ENCODE assay signal across 29 cellular contexts in the genomic region with DNA sequence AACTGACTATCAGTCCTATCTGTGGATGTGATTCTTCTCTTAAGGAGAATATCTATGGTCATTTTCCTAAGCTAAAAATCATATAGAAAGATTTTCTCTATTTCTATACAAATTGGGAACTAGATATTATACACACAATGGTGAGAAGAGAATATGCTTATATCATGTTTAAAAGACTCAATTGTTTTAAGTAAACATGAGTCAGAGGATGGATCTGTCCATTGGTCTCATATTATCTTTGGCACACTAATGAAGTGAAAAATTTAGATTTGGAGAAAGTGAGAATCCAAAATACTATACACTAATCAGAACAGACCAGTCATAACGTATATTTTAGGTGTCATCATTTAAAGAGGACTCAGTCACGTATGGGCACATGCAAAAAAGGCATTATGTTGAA. TPM values are rescaled to one million over a fixed set of nuclear protein-coding genes. Genes with fewer than 3 reads are reported as not detected.
DNase-seq lines count a peak whose midpoint lies in the region; ATAC-seq, FAIRE-seq and TF ChIP-seq lines count a peak whose summit lies in the region.
"Had no signal": no experiment of that assay in that cellular context is flagged by ENCODE, and none has a peak within 500 bp of the region (broad histone marks: within the 10 kb centered on the region; RNA-seq: fewer than 3 reads in every experiment).

No MANE protein-coding gene starts in this region.

- no peaks in the 10 kb centered on the region for H3F3A ChIP-seq in PC-3 (ENCODE audit: low read length, unreplicated experiment)

- DNase-seq in PC-3 (no peak), WERI-Rb-1 (no peak), endothelial cell of umbilical vein (ENCODE audit: low read depth, low spot score) (peak; percentile 31), osteoblast (ENCODE audit: insufficient read length, low spot score, missing footprints) (no peak)
- DNase-seq: 8988T; ACHN; BE2C; C1 segment of cervical spinal cord; CD4-positive, alpha-beta memory T cell; CD4-positive, CD25-positive, alpha-beta regulatory T cell; CD8-positive, alpha-beta memory T cell; COR-L47; DMS 273 treated with DMSO at 0.1 percent for 48 hours; DMS153; DMS79; DND-41; EL; GDM1 had no signal

- no TSS peak for BruUV-seq in PC-3 (replicated peaks; lab: Mats Ljungman, UMichigan)
- no TSS peak for BruUV-seq in endothelial cell of umbilical vein (replicated peaks; lab: Mats Ljungman, UMichigan)

- H3K9me3 ChIP-seq in PC-3 (ENCODE audit: low read length): no peaks in the 10 kb centered on the region
- H3K9me3 ChIP-seq in WERI-Rb-1 (ENCODE audit: severe bottlenecking): no peaks in the 10 kb centered on the region
- no peaks in the 10 kb centered on the region for H3K9me3 ChIP-seq in endothelial cell of umbilical vein (replicated peaks; ENCODE audit: control insufficient read depth, insufficient read depth, low read length)
- H3K9me3 ChIP-seq in osteoblast (ENCODE audit: low read depth, low read length): no peaks in the 10 kb centered on the region
- H3K9me3 ChIP-seq: BE2C had no signal

- H3K27ac ChIP-seq in PC-3 (ENCODE audit: low read length) (no peak overlapping the region), WERI-Rb-1 (peak overlapping the region; percentile 4), endothelial cell of umbilical vein (ENCODE audit: insufficient read depth, low read depth, low read length) (no peak overlapping the region), osteoblast (ENCODE audit: low read depth, low read length) (no peak overlapping the region)
- H3K27ac ChIP-seq: BLaER1 had no signal

- FAIRE-seq in endothelial cell of umbilical vein (lab: Jason Lieb, UNC): peak; percentile 61
- FAIRE-seq: A204.1, GM12878, GM12892, GM18507 had no signal

- no peak for TF ChIP-seq POLR2A in endothelial cell of umbilical vein (IDR thresholded peaks at IDR 0.05; ENCODE audit: low read depth, low read length)

- H4K20me1 ChIP-seq in PC-3 (ENCODE audit: low read length) (no peaks in the 10 kb centered on the region), endothelial cell of umbilical vein (replicated peaks; ENCODE audit: control insufficient read depth, extremely low read depth, insufficient read depth, low read length) (no peaks in the 10 kb centered on the region), osteoblast (ENCODE audit: insufficient read depth, low read length) (no peaks in the 10 kb centered on the region)
- H4K20me1 ChIP-seq: BLaER1 had no signal

- H3K4me3 ChIP-seq in PC-3 (ENCODE audit: low read length): no peak overlapping the region
- H3K4me3 ChIP-seq in WERI-Rb-1 (ENCODE audit: low read depth, low read length): no peak overlapping the region
- H3K4me3 ChIP-seq in endothelial cell of umbilical vein (replicated peaks in 1 of 3; ENCODE audit: insufficient read depth in 1 of 3, low read depth in 1 of 3, low read length in 3 of 3): no peak overlapping the region
- H3K4me3 ChIP-seq in osteoblast (ENCODE audit: insufficient read depth, low read length): no peak overlapping the region
- H3K4me3 ChIP-seq: BLaER1, GM12878 had no signal

- H3K79me2 ChIP-seq in PC-3 (ENCODE audit: low read length) (no peaks in the 10 kb centered on the region), endothelial cell of umbilical vein (ENCODE audit: control insufficient read depth, insufficient read depth, low read length) (no peaks in the 10 kb centered on the region), osteoblast (ENCODE audit: insufficient read depth, low read length) (no peaks in the 10 kb centered on the region)

- ATAC-seq in PC-3 (peak; percentile 68), HG02759 (IDR thresholded peaks at IDR 0.05; ENCODE audit: unreplicated experiment) (no peak)
- ATAC-seq: GM12878 had no signal

- H2AFZ ChIP-seq in PC-3 (ENCODE audit: low read length): no peak overlapping the region
- no peak overlapping the region for H2AFZ ChIP-seq in endothelial cell of umbilical vein (ENCODE audit: low read depth, low read length)
- H2AFZ ChIP-seq in osteoblast (ENCODE audit: low read length): no peak overlapping the region

- H3K9ac ChIP-seq in PC-3 (ENCODE audit: low read length) (no peak overlapping the region), endothelial cell of umbilical vein (replicated peaks; ENCODE audit: extremely low read depth, insufficient read depth, low read length) (no peak overlapping the region)
- H3K9ac ChIP-seq: BLaER1 had no signal

- no peaks in the 10 kb centered on the region for H3K9me1 ChIP-seq in endothelial cell of umbilical vein (replicated peaks; ENCODE audit: control insufficient read depth, extremely low read depth, insufficient read depth, low read length)

- TF ChIP-seq CTCF in PC-3 (conservative IDR thresholded peaks at IDR 0.05; ENCODE audit: low read depth, low read length) (no peak), WERI-Rb-1 (IDR thresholded peaks at IDR 0.05; ENCODE audit: low read depth, low read length) (no peak), endothelial cell of umbilical vein (IDR thresholded peaks at IDR 0.05; ENCODE audit: extremely low read depth in 1 of 2, insufficient read depth in 1 of 2, low read depth in 1 of 2, low read length in 2 of 2) (no peak), osteoblast (IDR thresholded peaks at IDR 0.05; ENCODE audit: extremely low read depth, low read depth, low read length) (no peak)

- H3K27me3 ChIP-seq in PC-3 (ENCODE audit: low read length) (no peaks in the 10 kb centered on the region), WERI-Rb-1 (ENCODE audit: insufficient read depth, low read depth, severe bottlenecking) (no peaks in the 10 kb centered on the region), endothelial cell of umbilical vein (ENCODE audit: control insufficient read depth in 2 of 2, insufficient read depth in 2 of 2, low read length in 2 of 2) (no peaks in the 10 kb centered on the region), osteoblast (ENCODE audit: insufficient read depth, low read length) (no peaks in the 10 kb centered on the region)
- H3K27me3 ChIP-seq: BE2C, BLaER1 had no signal

- H3K9me2 ChIP-seq in PC-3 (replicated peaks; ENCODE audit: low read length): no peaks in the 10 kb centered on the region

- intact Hi-C loops in PC-3 (cut with micrococcal nuclease) (loop anchor here (2.0 kb wide), 1 partner anchor 15 kb away; no protein-coding TSS in a partner anchor), endothelial cell of umbilical vein (cut with micrococcal nuclease) (no loop called here)

- POLR2A ChIA-PET in PC-3 (lab: Charles Lee; ENCODE audit: unreplicated experiment): no interaction called here
- POLR2A ChIA-PET in endothelial cell of umbilical vein (lab: Charles Lee): no interaction called here

- CTCF ChIA-PET in PC-3 (lab: Charles Lee): no interaction called here
- CTCF ChIA-PET in endothelial cell of umbilical vein (lab: Charles Lee): no interaction called here

- H3K4me2 ChIP-seq in PC-3 (ENCODE audit: low read length) (peak overlapping the region; percentile 5; the same call in 1 of the 2 replicates), endothelial cell of umbilical vein (ENCODE audit: insufficient read depth, low read length) (no peak overlapping the region), osteoblast (ENCODE audit: insufficient read depth, low read length) (no peak overlapping the region)
- H3K4me2 ChIP-seq: BLaER1 had no signal

- no peaks in the 10 kb centered on the region for H3K36me3 ChIP-seq in PC-3 (ENCODE audit: low read depth, low read length)
- H3K36me3 ChIP-seq in WERI-Rb-1: no peaks in the 10 kb centered on the region
- H3K36me3 ChIP-seq in endothelial cell of umbilical vein (ENCODE audit: control insufficient read depth in 2 of 2, extremely low read depth in 1 of 2, insufficient read depth in 2 of 2, low read length in 2 of 2): no peaks in the 10 kb centered on the region
- H3K36me3 ChIP-seq in osteoblast (ENCODE audit: insufficient read depth, low read length): no peaks in the 10 kb centered on the region
- H3K36me3 ChIP-seq: BE2C, BLaER1 had no signal

- H3K4me1 ChIP-seq in PC-3 (ENCODE audit: insufficient read depth, low read length): peaks cover 29% of the 10 kb centered on the region
- peaks cover 6% of the 10 kb centered on the region for H3K4me1 ChIP-seq in endothelial cell of umbilical vein (ENCODE audit: control insufficient read depth, extremely low read depth, insufficient read depth, low read length)
- no peaks in the 10 kb centered on the region for H3K4me1 ChIP-seq in osteoblast (ENCODE audit: insufficient read depth, low read length)
- H3K4me1 ChIP-seq: BE2C, BLaER1 had no signal

- dilution Hi-C loops in endothelial cell of umbilical vein (cut with MboI; ENCODE audit: extremely low pct_ligation_motif_present, low sequenced_read_pairs): no loop called here

TF ChIP-seq in endothelial cell of umbilical vein, 7 proteins besides CTCF, POLR2A, EP300 and RAD21 (continues in another document):
- TF ChIP-seq JUN (IDR thresholded peaks at IDR 0.05; ENCODE audit: borderline replicate concordance, insufficient read depth, insufficient read length, low read depth) (no peak), MYC (IDR thresholded peaks at IDR 0.05; ENCODE audit: low read depth, low read length) (no peak), FOS (IDR thresholded peaks at IDR 0.05; ENCODE audit: borderline replicate concordance, insufficient read depth, low read length) (no peak), EZH2 (IDR thresholded peaks at IDR 0.05; ENCODE audit: borderline replicate concordance, low read depth, low read length, severe bottlenecking) (no peak), GATA2 (IDR thresholded peaks at IDR 0.05; ENCODE audit: insufficient read depth, insufficient read length, low read depth, low read length) (no peak)

RNA-seq across cellular contexts. Expression of a gene that starts 16.5 kb away (rescaled TPM):
- total RNA-seq in PC-3 (2014; rRNA removed) (not detected in 2 replicates), endothelial cell of umbilical vein (not detected in 2 replicates), osteoblast (not detected in 2 replicates)
- polyA plus RNA-seq in endothelial cell of umbilical vein: not detected in 2 replicates
- not detected in 2 replicates for polyA plus RNA-seq in endothelial cell of umbilical vein (2011; cell fraction: cytosol; rRNA removed)
- polyA plus RNA-seq in endothelial cell of umbilical vein (2011; cell fraction: nucleus; rRNA removed): not detected in 2 replicates
- polyA plus RNA-seq in endothelial cell of umbilical vein (2012): not detected in 2 replicates
- not detected in 2 replicates for polyA minus RNA-seq in endothelial cell of umbilical vein
- polyA minus RNA-seq in endothelial cell of umbilical vein (2011; cell fraction: cytosol; rRNA and poly(A)+ RNA removed): not detected
- polyA minus RNA-seq in endothelial cell of umbilical vein (2011; cell fraction: nucleus; rRNA and poly(A)+ RNA removed): not detected in 2 replicates
- total RNA-seq: A673; CD4-positive, alpha-beta memory T cell; CD4-positive, CD25-positive, alpha-beta regulatory T cell; CD8-positive, alpha-beta memory T cell; Daoy; G401; GM12878 had no signal
- polyA plus RNA-seq: AG04450; CD14-positive monocyte; CD4-positive, alpha-beta memory T cell; CD4-positive, CD25-positive, alpha-beta regulatory T cell; CD8-positive, alpha-beta memory T cell; GM12878 had no signal

RNA-seq across cellular contexts. Expression of a gene that starts 51.0 kb away (rescaled TPM):
- total RNA-seq in PC-3 (2014; rRNA removed) (not detected in 2 replicates), endothelial cell of umbilical vein (not detected in 2 replicates), osteoblast (not detected in 2 replicates)
- not detected in 2 replicates for polyA plus RNA-seq in endothelial cell of umbilical vein
- polyA plus RNA-seq in endothelial cell of umbilical vein (2011; cell fraction: cytosol; rRNA removed): not detected in 2 replicates
- polyA plus RNA-seq in endothelial cell of umbilical vein (2011; cell fraction: nucleus; rRNA removed): not detected in 2 replicates
- not detected in 2 replicates for polyA plus RNA-seq in endothelial cell of umbilical vein (2012)
- not detected in 2 replicates for polyA minus RNA-seq in endothelial cell of umbilical vein
- not detected for polyA minus RNA-seq in endothelial cell of umbilical vein (2011; cell fraction: cytosol; rRNA and poly(A)+ RNA removed)
- polyA minus RNA-seq in endothelial cell of umbilical vein (2011; cell fraction: nucleus; rRNA and poly(A)+ RNA removed): not detected in 2 replicates
- total RNA-seq: A673; CD4-positive, alpha-beta memory T cell; CD4-positive, CD25-positive, alpha-beta regulatory T cell; CD8-positive, alpha-beta memory T cell; Daoy; G401; GM12878 had no signal
- polyA plus RNA-seq: AG04450; CD14-positive monocyte; CD4-positive, alpha-beta memory T cell; CD4-positive, CD25-positive, alpha-beta regulatory T cell; CD8-positive, alpha-beta memory T cell; GM12878 had no signal
